ENCODE assay signal across 20 cellular contexts in genomic region chr7:10956528-10956927, GRCh38.
"Had no signal": no experiment of that assay in that cellular context is flagged by ENCODE, and none has a peak within 500 bp of the region (broad histone marks: within the 10 kb centered on the region; RNA-seq: fewer than 3 reads in every experiment).

No MANE protein-coding gene starts in this region.

- H3K4me1 ChIP-seq: colonic mucosa, esophagus squamous epithelium, left ventricle myocardium inferior, lower lobe of right lung, right atrium auricular region, transverse colon had no signal

- H3K4me1 Mint-ChIP-seq: immature natural killer cell, nephron progenitor cell had no signal

- H3K36me3 ChIP-seq: colonic mucosa, esophagus squamous epithelium, left ventricle myocardium inferior, lower lobe of right lung, ovary, right atrium auricular region, stomach, thoracic aorta, transverse colon had no signal

- H3K27ac ChIP-seq: colonic mucosa, esophagus squamous epithelium, left ventricle myocardium inferior, lower lobe of right lung, ovary, right atrium auricular region, stomach, thoracic aorta, transverse colon had no signal

- H3K36me3 Mint-ChIP-seq: immature natural killer cell had no signal

- ATAC-seq: lower lobe of right lung had no signal

- H3K9me3 ChIP-seq: colonic mucosa, esophagus squamous epithelium, lower lobe of right lung, ovary, right atrium auricular region, stomach, thoracic aorta, transverse colon had no signal

- H3K27me3 ChIP-seq: colonic mucosa, esophagus squamous epithelium, ovary, right atrium auricular region, stomach, transverse colon had no signal

- H3K4me3 Mint-ChIP-seq: immature natural killer cell, memory B cell, naive B cell, nephron progenitor cell had no signal

- H3K27ac Mint-ChIP-seq: immature natural killer cell, memory B cell, naive B cell, nephron progenitor cell had no signal

- DNase-seq: colonic mucosa; dermis blood vessel endothelial cell; esophagus squamous epithelium; foreskin fibroblast; immature natural killer cell; left ventricle myocardium inferior; lower lobe of right lung; naive B cell; nephron progenitor cell; ovary; small intestine; stimulated activated CD4-positive, alpha-beta T cell treated with anti-CD3 and anti-CD28 coated beads, Interleukin-12 subunit alpha, Interleukin-12 subunit beta, amount 100 ng/mL, for 4 hours; stimulated activated naive CD4-positive, alpha-beta T cell; stomach; substantia nigra; transverse colon had no signal

- H3K4me3 ChIP-seq: colonic mucosa, esophagus squamous epithelium, left ventricle myocardium inferior, lower lobe of right lung, ovary, right atrium auricular region, stomach, thoracic aorta, transverse colon had no signal

- FAIRE-seq: keratinocyte, small intestine had no signal
